11 cellular contexts compared by ENCODE assay signal in the genomic region with DNA sequence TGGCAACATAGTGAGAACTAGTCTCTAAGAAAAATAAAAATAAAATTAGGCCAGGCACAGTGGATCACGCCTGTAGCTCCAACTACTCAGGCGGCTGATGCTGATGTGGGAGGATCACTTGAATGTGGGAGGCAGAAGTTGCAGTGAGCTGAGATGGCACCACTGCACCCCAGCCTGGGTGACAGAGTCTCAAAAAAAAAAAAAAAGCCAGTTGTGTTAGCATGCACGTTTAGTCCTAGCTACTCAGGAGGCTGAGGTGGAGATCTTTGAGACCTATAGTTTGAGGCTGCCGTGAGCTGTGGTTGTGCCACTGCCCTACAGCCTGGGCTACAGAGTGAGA. TPM values are rescaled to one million over a fixed set of nuclear protein-coding genes. Genes with fewer than 3 reads are reported as not detected.
DNase-seq lines count a peak whose midpoint lies in the region; ATAC-seq and TF ChIP-seq lines count a peak whose summit lies in the region.
"Had no signal": no experiment of that assay in that cellular context is flagged by ENCODE, and none has a peak within 500 bp of the region (broad histone marks: within the 10 kb centered on the region; RNA-seq: fewer than 3 reads in every experiment).

No MANE protein-coding gene starts in this region.

- H3K27ac ChIP-seq in BLaER1 (peak overlapping the region; percentile 93; the same call in 1 of the 2 replicates), lower lobe of right lung (no peak overlapping the region), sigmoid colon (no peak overlapping the region)
- H3K27ac ChIP-seq: SK-N-MC had no signal

- peak overlapping the region; percentile 93 for H3K9ac ChIP-seq in BLaER1

- H3K4me1 ChIP-seq in BLaER1, result peaks cover 53% of the 10 kb centered on the region
- H3K4me1 ChIP-seq in lower lobe of right lung, result peaks cover 48% of the 10 kb centered on the region
- H3K4me1 ChIP-seq in sigmoid colon, result peaks cover 0 to 45% (median 23%) of the 10 kb centered on the region in 4 donors

- no peak for TF ChIP-seq POLR2A in sigmoid colon (IDR thresholded peaks at IDR 0.05)

- no peaks in the 10 kb centered on the region; the same call in 1 of the 2 replicates for H3K27me3 Mint-ChIP-seq in HFFc6 (ENCODE audit: insufficient read depth)
- H3K27me3 Mint-ChIP-seq in activated CD4-positive, alpha-beta memory T cell treated with anti-CD3 and anti-CD28 coated beads for 36 hours, result no peaks in the 10 kb centered on the region

- TF ChIP-seq EP300 in sigmoid colon (IDR thresholded peaks at IDR 0.05), result no peak

- WGBS in sigmoid colon, 2 donors, result 38 to 72% methylated on average over 4 of the region's 4 CpGs

- peaks cover 51% of the 10 kb centered on the region for H3K36me3 Mint-ChIP-seq in HFFc6 (ENCODE audit: low read depth)
- H3K36me3 Mint-ChIP-seq in activated CD4-positive, alpha-beta memory T cell treated with anti-CD3 and anti-CD28 coated beads for 36 hours, result peaks cover 31% of the 10 kb centered on the region

- ATAC-seq in lower lobe of right lung, result no peak
- no peak for ATAC-seq in HG03045 (IDR thresholded peaks at IDR 0.05; ENCODE audit: unreplicated experiment)
- ATAC-seq in HG03521 (IDR thresholded peaks at IDR 0.05; ENCODE audit: unreplicated experiment), result no peak

- H3K9me3 ChIP-seq in BLaER1, result peaks cover 27% of the 10 kb centered on the region
- H3K9me3 ChIP-seq in lower lobe of right lung, result no peaks in the 10 kb centered on the region
- no peaks in the 10 kb centered on the region for H3K9me3 ChIP-seq in sigmoid colon

- H3K27ac Mint-ChIP-seq in HFFc6, result peak overlapping the region; percentile 36
- peak overlapping the region; percentile 83 for H3K27ac Mint-ChIP-seq in activated CD4-positive, alpha-beta memory T cell treated with anti-CD3 and anti-CD28 coated beads for 36 hours

- peaks cover 55% of the 10 kb centered on the region for H3K4me1 Mint-ChIP-seq in HFFc6 (ENCODE audit: low read depth)
- H3K4me1 Mint-ChIP-seq in activated CD4-positive, alpha-beta memory T cell treated with anti-CD3 and anti-CD28 coated beads for 36 hours (ENCODE audit: low read depth), result peaks cover 58% of the 10 kb centered on the region

- peaks cover 35% of the 10 kb centered on the region for H3K36me3 ChIP-seq in BLaER1
- H3K36me3 ChIP-seq in lower lobe of right lung, result peaks cover 13% of the 10 kb centered on the region
- H3K36me3 ChIP-seq in sigmoid colon, result peaks cover 0 to 16% (median 0%) of the 10 kb centered on the region in 4 donors

- DNase-seq in HFFc6 (no peak), lower lobe of right lung (no peak), sigmoid colon (no peak), NCI-H1105 treated with DMSO at 0.1 percent for 48 hours (lab: John Stamatoyannopoulos, UW) (no peak)
- DNase-seq in activated CD4-positive, alpha-beta memory T cell treated with anti-CD3 and anti-CD28 coated beads for 36 hours, result peak; percentile 47
- DNase-seq: COR-L47, NCI-H1694 had no signal

- intact Hi-C loops in activated CD4-positive, alpha-beta memory T cell treated with anti-CD3 and anti-CD28 coated beads for 36 hours (cut with micrococcal nuclease), result no loop called here
- intact Hi-C loops in lower lobe of right lung (cut with DNase I) (no loop called here), sigmoid colon (cut with DNase I) (no loop called here)

- no peaks in the 10 kb centered on the region for H3K27me3 ChIP-seq in BLaER1
- no peaks in the 10 kb centered on the region for H3K27me3 ChIP-seq in lower lobe of right lung (ENCODE audit: low read depth)
- H3K27me3 ChIP-seq in sigmoid colon, result no peaks in the 10 kb centered on the region

- TF ChIP-seq CTCF in HFFc6 (IDR thresholded peaks at IDR 0.05), result no peak
- TF ChIP-seq CTCF in lower lobe of right lung (IDR thresholded peaks at IDR 0.05), result no peak
- no peak for TF ChIP-seq CTCF in sigmoid colon (IDR thresholded peaks at IDR 0.05)

- H3K4me3 Mint-ChIP-seq in HFFc6, result peak overlapping the region; percentile 91
- H3K4me3 Mint-ChIP-seq in activated CD4-positive, alpha-beta memory T cell treated with anti-CD3 and anti-CD28 coated beads for 36 hours, result peak overlapping the region; percentile 91

- H3K4me3 ChIP-seq in BLaER1 (peak overlapping the region; percentile 93), lower lobe of right lung (peak overlapping the region; percentile 92), sigmoid colon (no peak overlapping the region)

- H3K4me2 ChIP-seq in BLaER1, result peak overlapping the region; percentile 93

- H3K9me3 Mint-ChIP-seq in HFFc6, result peaks cover 16% of the 10 kb centered on the region
- peaks cover 2% of the 10 kb centered on the region for H3K9me3 Mint-ChIP-seq in activated CD4-positive, alpha-beta memory T cell treated with anti-CD3 and anti-CD28 coated beads for 36 hours

- POLR2A ChIA-PET in activated CD4-positive, alpha-beta memory T cell treated with anti-CD3 and anti-CD28 coated beads for 36 hours (lab: Charles Lee), result interaction anchor here (1.3 to 2.0 kb wide), 2 partner anchors 9 to 157 kb away, joined by 5 to 6 read pairs; no protein-coding TSS in a partner anchor

- H4K20me1 ChIP-seq in BLaER1, result peaks cover 36% of the 10 kb centered on the region

- CTCF ChIA-PET in activated CD4-positive, alpha-beta memory T cell treated with anti-CD3 and anti-CD28 coated beads for 36 hours (lab: Charles Lee), result interaction anchor here (0.8 to 8.1 kb wide), 4 partner anchors 9 to 189 kb away, joined by 3 to 69 read pairs (median 4); no protein-coding TSS in a partner anchor

RNA-seq across cellular contexts. Expression of a gene that starts 2.5 kb away (rescaled TPM):
- 10 to 100 TPM; 13.1 to 23.9 (median 22.3) TPM for total RNA-seq in HFFc6 (2021; fragmentation: NEBNext Ultra II Directional; extraction: Animal tissue kit (Norgen Biotek cat#: 25700))
- total RNA-seq in activated CD4-positive, alpha-beta memory T cell treated with anti-CD3 and anti-CD28 coated beads for 36 hours, result 10 to 100 TPM; 37.0 to 37.2 TPM
- total RNA-seq in lower lobe of right lung, result 18.1 TPM
- 10 to 100 TPM in 3 of 4 donors, 1 to 10 TPM in 1; 10.0 to 18.5 (median 13.9) TPM for total RNA-seq in sigmoid colon
- 10 to 100 TPM; 16.8 to 26.0 (median 23.4) TPM for polyA plus RNA-seq in sigmoid colon

Comparison
In these comparisons a context has a peak if more than half of its experiments do, and no peak if none do; other contexts are left out.
1. H3K4me3 ChIP-seq: peak in BLaER1 (single experiment) and lower lobe of right lung (single experiment); none in sigmoid colon (0 of 4).